In the genomic region with DNA sequence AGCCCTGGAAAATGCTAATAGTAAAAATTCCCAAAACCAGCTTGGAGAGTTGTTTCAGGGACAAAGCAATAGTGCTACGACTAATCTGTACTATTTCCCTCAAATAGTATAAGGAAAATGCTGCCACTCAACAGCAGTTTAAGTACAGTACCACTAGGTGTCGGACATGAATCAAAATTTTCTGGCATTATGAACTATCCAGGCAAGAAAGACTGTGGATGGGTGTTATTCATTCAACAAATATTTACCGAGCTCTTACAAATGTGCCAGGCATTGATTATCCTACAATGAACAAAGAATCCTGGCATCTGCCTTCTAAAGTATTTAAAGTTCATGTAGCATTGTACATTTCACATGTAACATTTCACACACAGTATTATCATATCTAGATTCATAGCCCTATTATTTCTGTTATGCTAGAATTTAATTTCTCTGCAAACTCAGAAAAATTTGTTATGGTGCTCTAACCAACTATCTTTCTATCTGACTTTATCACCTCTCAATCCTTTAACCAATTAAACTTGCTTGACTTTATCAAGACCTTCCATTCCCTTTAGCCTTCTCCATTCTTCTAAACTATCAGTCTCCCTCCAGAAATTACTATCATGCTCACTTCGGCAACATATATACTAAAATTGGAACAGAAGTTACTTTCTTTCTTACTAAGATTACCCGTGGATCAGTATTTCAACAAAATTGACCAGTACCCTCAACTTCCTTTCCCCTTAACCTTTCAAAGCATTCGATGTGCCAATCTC, we compare ENCODE assay signal across 8 cellular contexts.
DNase-seq lines count a peak whose midpoint lies in the region; ATAC-seq, FAIRE-seq and TF ChIP-seq lines count a peak whose summit lies in the region.

No MANE protein-coding gene starts in this region.

- H3K27ac ChIP-seq in testis = no peak overlapping the region

- DNase-seq in activated CD4-positive, CD25-positive, alpha-beta regulatory T cell (lab: John Stamatoyannopoulos, UW) = no peak
- DNase-seq in HPDE6-E6E7 (ENCODE audit: extremely low spot score) (peak; percentile 22), NCI-H82 treated with DMSO at 0.1 percent for 48 hours (lab: John Stamatoyannopoulos, UW; ENCODE audit: unreplicated experiment) (peak; percentile 35), bronchial epithelial cell (ENCODE audit: low read depth) (peak; percentile 90), kidney epithelial cell (ENCODE audit: low read depth) (peak; percentile 38), testis (no peak)

- H3K27me3 ChIP-seq in bronchial epithelial cell (ENCODE audit: control insufficient read depth, insufficient read depth, low read length) (no peaks in the 10 kb centered on the region), kidney epithelial cell (ENCODE audit: control insufficient read depth, insufficient read depth, low read length) (no peaks in the 10 kb centered on the region), testis (no peaks in the 10 kb centered on the region)

- no peak for TF ChIP-seq POLR2A in testis (IDR thresholded peaks at IDR 0.05)

- 53 to 60% methylated on average over 6 of the region's 6 CpGs for WGBS in testis, 2 donors

- H3K4me1 ChIP-seq in testis = no peaks in the 10 kb centered on the region

- H3K9me3 ChIP-seq in testis = no peaks in the 10 kb centered on the region

- peak; percentile 51 for TF ChIP-seq CTCF in bronchial epithelial cell (IDR thresholded peaks at IDR 0.05; ENCODE audit: insufficient read depth, low read length, severe bottlenecking)
- peak; percentile 73 for TF ChIP-seq CTCF in kidney epithelial cell (IDR thresholded peaks at IDR 0.05; ENCODE audit: insufficient read depth, low read length, poor library complexity, severe bottlenecking)
- TF ChIP-seq CTCF in testis (IDR thresholded peaks at IDR 0.05) = peak; percentile 49 to 70 (median 60)

- intact Hi-C loops in testis (cut with DNase I; ENCODE audit: low total_unique reads) = no loop called here

- ATAC-seq in activated CD4-positive, CD25-positive, alpha-beta regulatory T cell treated with anti-CD3 and anti-CD28 coated beads, Interleukin-2, amount 50 U/mL, for 24 hours = peak; percentile 56 to 62
- peak; percentile 90 for ATAC-seq in GM21528 (IDR thresholded peaks at IDR 0.05; ENCODE audit: low FRiP score, unreplicated experiment)

- H3K4me3 ChIP-seq in bronchial epithelial cell (ENCODE audit: low read depth, low read length) = no peak overlapping the region
- H3K4me3 ChIP-seq in kidney epithelial cell (ENCODE audit: low read depth, low read length) = no peak overlapping the region
- H3K4me3 ChIP-seq in testis = no peak overlapping the region

- FAIRE-seq in bronchial epithelial cell (lab: Jason Lieb, UNC) = peak; percentile 23

- no peaks in the 10 kb centered on the region for H3K36me3 ChIP-seq in bronchial epithelial cell (ENCODE audit: control insufficient read depth, insufficient read depth, low read length)
- no peaks in the 10 kb centered on the region for H3K36me3 ChIP-seq in kidney epithelial cell (ENCODE audit: control insufficient read depth, insufficient read depth, low read length)
- no peaks in the 10 kb centered on the region for H3K36me3 ChIP-seq in testis (ENCODE audit: low read depth, missing control alignments)

Comparison
In these comparisons a context has a peak if more than half of its experiments do, and no peak if none do; other contexts are left out.
1. DNase-seq: peak in HPDE6-E6E7 (single experiment), NCI-H82 treated with DMSO at 0.1 percent for 48 hours (single experiment), bronchial epithelial cell (single experiment) and kidney epithelial cell (single experiment); none in activated CD4-positive, CD25-positive, alpha-beta regulatory T cell (0 of 4) and testis (single experiment).
2. Peak in every context shown above with its lines, with median percentiles within 50 percentile points of each other: CTCF ChIP-seq.